Comparison of ENCODE assay signal across 9 cellular contexts in genomic region chr1:63266857-63267256, GRCh38. TPM values are rescaled to one million over a fixed set of nuclear protein-coding genes. Genes with fewer than 3 reads are reported as not detected.
"Had no signal": no experiment of that assay in that cellular context is flagged by ENCODE, and none has a peak within 500 bp of the region (broad histone marks: within the 10 kb centered on the region; RNA-seq: fewer than 3 reads in every experiment).

No MANE protein-coding gene starts in this region.

- FAIRE-seq: HTR-8/SVneo, K562 had no signal

- H3K4me2 ChIP-seq: KMS-11 had no signal

- H3K9me3 Mint-ChIP-seq: IgD-negative memory B cell had no signal

- H3K27ac Mint-ChIP-seq: IgD-negative memory B cell had no signal

- H3K4me3 ChIP-seq: K562 had no signal

- H3K27ac ChIP-seq: HL-60, KMS-11 had no signal

- H3K4me1 Mint-ChIP-seq: IgD-negative memory B cell had no signal

- DNase-seq: IMR-90, KBM-7, KG1 had no signal

- ATAC-seq: K562 had no signal

- H3K36me3 Mint-ChIP-seq: IgD-negative memory B cell had no signal

- H3K4me3 Mint-ChIP-seq: IgD-negative memory B cell had no signal

- H3K9ac ChIP-seq: KMS-11 had no signal

RNA-seq across cellular contexts. Expression of gene FOXD3, which starts 55.5 kb away (rescaled TPM):
- total RNA-seq: HT-29, IMR-90 had no signal
- polyA plus RNA-seq: IgD-negative memory B cell, IMR-90 had no signal
